In the genomic region with DNA sequence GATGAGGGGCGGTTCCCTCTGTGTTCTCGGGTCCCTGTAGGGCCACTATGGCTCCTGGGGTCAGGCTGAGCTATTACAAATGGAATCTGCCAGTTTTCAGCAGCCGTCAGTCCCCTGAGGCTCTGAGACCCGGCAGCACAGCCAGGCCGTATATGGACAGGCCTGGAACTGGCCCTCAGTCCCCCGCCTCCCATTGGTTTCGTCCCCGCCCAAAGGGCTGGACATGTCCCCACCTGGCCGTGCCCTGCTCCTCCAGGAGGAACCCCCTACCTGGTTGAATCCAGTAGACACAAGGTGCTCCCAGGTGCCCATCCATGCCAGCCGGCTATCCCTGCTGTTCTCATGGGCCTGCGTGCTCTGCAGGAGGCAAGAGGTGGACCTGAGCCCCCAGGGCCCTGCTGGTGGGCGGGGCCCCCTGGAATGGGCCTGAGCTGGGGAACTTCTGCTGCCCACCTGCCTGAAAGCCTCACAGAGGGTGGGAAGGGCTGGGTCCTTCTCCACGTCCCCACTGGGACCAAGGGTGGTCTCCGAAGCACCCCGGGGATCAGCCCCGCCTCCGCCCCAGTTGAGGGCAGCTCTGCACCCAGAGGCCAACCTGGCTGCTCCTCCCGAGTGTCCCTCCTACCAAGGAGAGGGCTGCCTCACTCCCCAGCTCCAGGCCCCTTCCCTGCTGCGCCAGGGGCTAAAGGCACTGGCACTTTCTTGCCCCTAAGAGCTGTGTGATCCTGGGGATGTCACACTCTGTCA, we compare ENCODE assay signal across 12 cellular contexts. TPM values are rescaled to one million over a fixed set of nuclear protein-coding genes. Genes with fewer than 3 reads are reported as not detected.
A peak's percentile ranks its signal among the peaks of the same experiment; 100 is the strongest.
DNase-seq lines count a peak whose midpoint lies in the region; ATAC-seq and TF ChIP-seq lines count a peak whose summit lies in the region.
"Had no signal": no experiment of that assay in that cellular context is flagged by ENCODE, and none has a peak within 500 bp of the region (broad histone marks: within the 10 kb centered on the region; RNA-seq: fewer than 3 reads in every experiment).

No MANE protein-coding gene starts in this region.

- H3K27ac ChIP-seq in SJSA1, result peak overlapping the region; percentile 65
- H3K27ac ChIP-seq in cardiac muscle cell, result peak overlapping the region; percentile 96
- H3K27ac ChIP-seq in sigmoid colon, result peak overlapping the region; percentile 30 to 43 (median 32)

- TF ChIP-seq EP300 in sigmoid colon (IDR thresholded peaks at IDR 0.05), result no peak

- H3K36me3 ChIP-seq in BE2C, result peaks cover 4% of the 10 kb centered on the region; the same call in 1 of the 2 replicates
- peaks cover 50% of the 10 kb centered on the region for H3K36me3 ChIP-seq in SJSA1
- H3K36me3 ChIP-seq in cardiac muscle cell, result no peaks in the 10 kb centered on the region
- peaks cover 0 to 23% (median 6%) of the 10 kb centered on the region in 4 donors for H3K36me3 ChIP-seq in sigmoid colon

- WGBS in sigmoid colon, 2 donors, result 89 to 91% methylated on average over 19 of the region's 19 CpGs

- no peaks in the 10 kb centered on the region for H3K9me3 ChIP-seq in BE2C
- no peaks in the 10 kb centered on the region for H3K9me3 ChIP-seq in SJSA1 (replicated peaks)
- no peaks in the 10 kb centered on the region for H3K9me3 ChIP-seq in cardiac muscle cell (ENCODE audit: low read depth)
- H3K9me3 ChIP-seq in sigmoid colon, result no peaks in the 10 kb centered on the region

- TF ChIP-seq POLR2A in sigmoid colon (IDR thresholded peaks at IDR 0.05), result no peak

- TF ChIP-seq CTCF in BE2C (IDR thresholded peaks at IDR 0.05; ENCODE audit: low read depth, low read length), result no peak
- no peak for TF ChIP-seq CTCF in cardiac muscle cell (IDR thresholded peaks at IDR 0.05; ENCODE audit: low read depth, low read length)
- TF ChIP-seq CTCF in sigmoid colon (IDR thresholded peaks at IDR 0.05), result no peak

- DNase-seq in BE2C (peak; percentile 16), SJSA1 (ENCODE audit: low read depth in 1 of 2, low spot score in 2 of 2) (peak; percentile 40 to 73), cardiac muscle cell (ENCODE audit: low read depth in 1 of 2, low spot score in 1 of 2) (peak in 1 of 2 donors; percentile 71), sigmoid colon (no peak), NCI-H510A treated with DMSO at 0.1 percent for 48 hours (lab: John Stamatoyannopoulos, UW) (no peak)
- no peak for DNase-seq in activated CD4-positive, alpha-beta T cell treated with anti-CD3 and anti-CD28 coated beads for 48 hours
- DNase-seq: activated effector memory CD4-positive, alpha-beta T cell treated with anti-CD3 and anti-CD28 coated beads, Interleukin-2, amount 50 U/mL, for 16 hours; AML-193; head of caudate nucleus; NCI-H526 had no signal

- ATAC-seq in SK-N-SH treated with all-trans-retinoic acid at 6 μM for 48 hours (no peak), GM21723 (IDR thresholded peaks at IDR 0.05; ENCODE audit: unreplicated experiment) (no peak)

- H3K27me3 ChIP-seq in BE2C (no peaks in the 10 kb centered on the region), SJSA1 (replicated peaks) (no peaks in the 10 kb centered on the region), cardiac muscle cell (no peaks in the 10 kb centered on the region), sigmoid colon (no peaks in the 10 kb centered on the region)

- H3K4me1 ChIP-seq in BE2C, result peaks cover 54% of the 10 kb centered on the region
- peaks cover 94% of the 10 kb centered on the region for H3K4me1 ChIP-seq in SJSA1 (replicated peaks)
- H3K4me1 ChIP-seq in cardiac muscle cell (ENCODE audit: low read depth), result peaks cover 60% of the 10 kb centered on the region
- peaks cover 0 to 35% (median 17%) of the 10 kb centered on the region in 4 donors for H3K4me1 ChIP-seq in sigmoid colon

- H3K4me3 ChIP-seq in BE2C (ENCODE audit: low read depth, low read length), result no peak overlapping the region
- H3K4me3 ChIP-seq in SJSA1, result no peak overlapping the region
- no peak overlapping the region for H3K4me3 ChIP-seq in cardiac muscle cell
- no peak overlapping the region for H3K4me3 ChIP-seq in sigmoid colon

- intact Hi-C loops in sigmoid colon (cut with DNase I), result no loop called here

TF ChIP-seq in SK-N-SH treated with all-trans-retinoic acid at 6 μM for 48 hours, 23 proteins besides CTCF, POLR2A, EP300 and RAD21:
- TF ChIP-seq, protein P1, sequence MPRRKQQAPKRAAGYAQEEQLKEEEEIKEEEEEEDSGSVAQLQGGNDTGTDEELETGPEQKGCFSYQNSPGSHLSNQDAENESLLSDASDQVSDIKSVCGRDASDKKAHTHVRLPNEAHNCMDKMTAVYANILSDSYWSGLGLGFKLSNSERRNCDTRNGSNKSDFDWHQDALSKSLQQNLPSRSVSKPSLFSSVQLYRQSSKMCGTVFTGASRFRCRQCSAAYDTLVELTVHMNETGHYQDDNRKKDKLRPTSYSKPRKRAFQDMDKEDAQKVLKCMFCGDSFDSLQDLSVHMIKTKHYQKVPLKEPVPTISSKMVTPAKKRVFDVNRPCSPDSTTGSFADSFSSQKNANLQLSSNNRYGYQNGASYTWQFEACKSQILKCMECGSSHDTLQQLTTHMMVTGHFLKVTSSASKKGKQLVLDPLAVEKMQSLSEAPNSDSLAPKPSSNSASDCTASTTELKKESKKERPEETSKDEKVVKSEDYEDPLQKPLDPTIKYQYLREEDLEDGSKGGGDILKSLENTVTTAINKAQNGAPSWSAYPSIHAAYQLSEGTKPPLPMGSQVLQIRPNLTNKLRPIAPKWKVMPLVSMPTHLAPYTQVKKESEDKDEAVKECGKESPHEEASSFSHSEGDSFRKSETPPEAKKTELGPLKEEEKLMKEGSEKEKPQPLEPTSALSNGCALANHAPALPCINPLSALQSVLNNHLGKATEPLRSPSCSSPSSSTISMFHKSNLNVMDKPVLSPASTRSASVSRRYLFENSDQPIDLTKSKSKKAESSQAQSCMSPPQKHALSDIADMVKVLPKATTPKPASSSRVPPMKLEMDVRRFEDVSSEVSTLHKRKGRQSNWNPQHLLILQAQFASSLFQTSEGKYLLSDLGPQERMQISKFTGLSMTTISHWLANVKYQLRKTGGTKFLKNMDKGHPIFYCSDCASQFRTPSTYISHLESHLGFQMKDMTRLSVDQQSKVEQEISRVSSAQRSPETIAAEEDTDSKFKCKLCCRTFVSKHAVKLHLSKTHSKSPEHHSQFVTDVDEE (CRISPR knock-in tag; IDR thresholded peaks at IDR 0.05), result no peak
- TF ChIP-seq GLIS3 (CRISPR knock-in tag; IDR thresholded peaks at IDR 0.05), result no peak
- TF ChIP-seq BACH2 (CRISPR knock-in tag; IDR thresholded peaks at IDR 0.05; ENCODE audit: borderline replicate concordance), result no peak
- no peak for TF ChIP-seq RARB (CRISPR knock-in tag; IDR thresholded peaks at IDR 0.05)
- TF ChIP-seq, protein P2, sequence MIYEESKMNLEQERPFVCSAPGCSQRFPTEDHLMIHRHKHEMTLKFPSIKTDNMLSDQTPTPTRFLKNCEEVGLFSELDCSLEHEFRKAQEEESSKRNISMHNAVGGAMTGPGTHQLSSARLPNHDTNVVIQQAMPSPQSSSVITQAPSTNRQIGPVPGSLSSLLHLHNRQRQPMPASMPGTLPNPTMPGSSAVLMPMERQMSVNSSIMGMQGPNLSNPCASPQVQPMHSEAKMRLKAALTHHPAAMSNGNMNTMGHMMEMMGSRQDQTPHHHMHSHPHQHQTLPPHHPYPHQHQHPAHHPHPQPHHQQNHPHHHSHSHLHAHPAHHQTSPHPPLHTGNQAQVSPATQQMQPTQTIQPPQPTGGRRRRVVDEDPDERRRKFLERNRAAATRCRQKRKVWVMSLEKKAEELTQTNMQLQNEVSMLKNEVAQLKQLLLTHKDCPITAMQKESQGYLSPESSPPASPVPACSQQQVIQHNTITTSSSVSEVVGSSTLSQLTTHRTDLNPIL (CRISPR knock-in tag; IDR thresholded peaks at IDR 0.05; ENCODE audit: low read depth), result no peak
- no peak for TF ChIP-seq OSR1 (CRISPR knock-in tag; IDR thresholded peaks at IDR 0.05)
- TF ChIP-seq ZNF565 (CRISPR knock-in tag; conservative IDR thresholded peaks at IDR 0.05; ENCODE audit: low read depth), result no peak

RNA-seq across cellular contexts. Expression of a gene that starts 16.8 kb away (rescaled TPM):
- 147 TPM for polyA plus RNA-seq in BE2C (2012; ENCODE audit: insufficient read depth, insufficient read length, low read depth)
- total RNA-seq in SJSA1 (2014; rRNA removed; shearing (Covaris generic)), result 85.4 and 93.6 TPM in 2 replicates
- total RNA-seq in cardiac muscle cell (23.3 and 33.3 TPM in 2 replicates), sigmoid colon (10 to 100 TPM in 1 of 4 donors, 1 to 10 TPM in 3; 7.1 to 10.2 (median 8.3) TPM)
- polyA plus RNA-seq in cardiac muscle cell (18.9 and 30.5 TPM in 2 replicates), sigmoid colon (1 to 10 TPM in 2 of 3 donors, under 1 TPM in 1; 0.46 to 4.2 (median 2.4) TPM)

RNA-seq across cellular contexts. Expression of a gene that starts 27.9 kb away (rescaled TPM):
- polyA plus RNA-seq in BE2C (2012; ENCODE audit: insufficient read depth, insufficient read length, low read depth), result 72.6 TPM
- 18.6 and 26.8 TPM in 2 replicates for total RNA-seq in SJSA1 (2014; rRNA removed; shearing (Covaris generic))
- total RNA-seq in cardiac muscle cell (33.0 and 66.5 TPM in 2 replicates), sigmoid colon (10 to 100 TPM; 10.0 to 34.6 (median 19.1) TPM)
- polyA plus RNA-seq in cardiac muscle cell (54.2 and 62.1 TPM in 2 replicates), sigmoid colon (10 to 100 TPM; 10.8 to 43.4 (median 12.5) TPM)

RNA-seq across cellular contexts. Expression of a gene that starts 37.2 kb away (rescaled TPM):
- 154 TPM for polyA plus RNA-seq in BE2C (2012; ENCODE audit: insufficient read depth, insufficient read length, low read depth)
- 58.2 and 81.9 TPM in 2 replicates for total RNA-seq in SJSA1 (2014; rRNA removed; shearing (Covaris generic))
- 62.1 and 70.7 TPM in 2 replicates for total RNA-seq in cardiac muscle cell
- 60.5 and 70.8 TPM in 2 replicates for polyA plus RNA-seq in cardiac muscle cell
- 10 to 100 TPM; 41.3 to 47.4 (median 44.4) TPM for total RNA-seq in sigmoid colon
- polyA plus RNA-seq in sigmoid colon, result 10 to 100 TPM; 28.2 to 53.3 (median 35.6) TPM

RNA-seq across cellular contexts. Expression of a gene that starts 37.3 kb away (rescaled TPM):
- polyA plus RNA-seq in BE2C (2012; ENCODE audit: insufficient read depth, insufficient read length, low read depth), result 216 TPM
- 86.4 and 125 TPM in 2 replicates for total RNA-seq in SJSA1 (2014; rRNA removed; shearing (Covaris generic))
- 65.1 and 72.5 TPM in 2 replicates for total RNA-seq in cardiac muscle cell
- polyA plus RNA-seq in cardiac muscle cell, result 71.8 and 82.8 TPM in 2 replicates
- total RNA-seq in sigmoid colon, result 10 to 100 TPM; 36.7 to 52.7 (median 43.6) TPM
- polyA plus RNA-seq in sigmoid colon, result 10 to 100 TPM; 36.0 to 57.0 (median 49.0) TPM

Comparison
In these comparisons a context has a peak if more than half of its experiments do, and no peak if none do; other contexts are left out.
1. DNase-seq: peak in BE2C (single experiment) and SJSA1 (2 of 2); none in sigmoid colon (single experiment), NCI-H510A treated with DMSO at 0.1 percent for 48 hours (single experiment) and activated CD4-positive, alpha-beta T cell treated with anti-CD3 and anti-CD28 coated beads for 48 hours (single experiment).
2. H3K27ac ChIP-seq: peak in every context shown above with its lines; median percentile 96 in cardiac muscle cell; 65 in SJSA1; 32 in sigmoid colon.